In the genomic region with DNA sequence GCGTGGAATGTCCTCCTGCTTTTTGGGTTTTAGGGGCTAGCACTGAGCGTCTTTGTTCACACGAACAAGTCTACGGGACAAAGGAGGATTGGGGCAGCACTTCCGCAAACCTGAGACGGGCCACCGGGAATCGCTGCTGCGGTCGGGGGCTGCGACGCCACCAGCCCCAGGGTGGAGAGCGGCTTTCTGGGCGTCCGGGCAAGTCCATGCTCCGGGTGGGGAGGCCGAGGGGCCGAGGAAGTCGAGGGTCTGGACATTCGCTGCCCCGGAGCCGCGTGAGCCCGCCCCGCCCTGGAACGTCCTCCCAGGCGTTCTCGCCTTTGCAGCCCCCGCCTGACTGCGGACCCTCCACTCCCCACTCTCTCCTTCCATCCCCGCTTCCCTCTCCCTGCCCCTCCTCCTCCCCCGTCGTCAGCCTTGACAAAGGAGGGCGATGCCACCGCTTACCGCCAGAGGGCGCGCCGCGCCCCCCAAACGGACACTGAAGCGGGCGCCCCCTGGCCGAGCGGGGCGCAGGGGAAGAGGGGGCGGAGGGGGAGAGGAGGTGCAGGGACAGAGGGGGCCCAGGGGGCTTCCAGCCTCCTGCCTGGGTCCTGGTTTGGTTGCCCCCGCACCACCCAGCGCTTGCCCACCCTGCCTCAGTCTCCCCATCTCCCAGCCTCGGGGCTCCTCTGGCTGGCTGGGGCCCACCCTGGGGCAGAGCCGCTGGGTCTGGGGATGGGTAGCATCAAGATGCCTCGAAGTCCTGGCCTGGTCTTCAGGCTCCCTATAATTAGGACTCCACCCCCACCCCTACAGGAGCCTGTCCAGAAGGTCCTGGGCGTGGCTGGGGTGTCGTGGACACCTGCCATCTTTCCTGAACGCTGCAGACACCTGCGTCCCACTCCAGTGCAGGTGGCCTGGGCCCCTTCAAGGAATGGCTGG, we compare ENCODE assay signal across 8 cellular contexts. TPM values are rescaled to one million over a fixed set of nuclear protein-coding genes. Genes with fewer than 3 reads are reported as not detected.
DNase-seq lines count a peak whose midpoint lies in the region; ATAC-seq and TF ChIP-seq lines count a peak whose summit lies in the region.

No MANE protein-coding gene starts in this region.

- H3K4me2 ChIP-seq in KMS-11, result no peak overlapping the region

- H3K9me3 ChIP-seq in colonic mucosa (no peaks in the 10 kb centered on the region), left lung (peaks cover 0 to 11% of the 10 kb centered on the region in 2 donors)

- peak; percentile 68 for TF ChIP-seq CTCF in KMS-11 (conservative IDR thresholded peaks at IDR 0.05; ENCODE audit: low read depth, low read length)
- peak; percentile 94 for TF ChIP-seq CTCF in colonic mucosa (IDR thresholded peaks at IDR 0.05)
- peak; percentile 94 to 96 for TF ChIP-seq CTCF in left lung (IDR thresholded peaks at IDR 0.05)

- DNase-seq in Right ventricle myocardium inferior (ENCODE audit: missing footprints) (peak; percentile 76), cardiac septum (ENCODE audit: low spot score) (no peak), colonic mucosa (peak; percentile 72), left lung (peak; percentile 27 to 87)
- DNase-seq in activated CD4-positive, alpha-beta T cell treated with anti-CD3 and anti-CD28 coated beads for 24 hours (ENCODE audit: low read depth in 2 of 2), result peak; percentile 50 to 56
- peak; percentile 50 for DNase-seq in stimulated activated CD4-positive, alpha-beta T cell treated with anti-CD3 and anti-CD28 coated beads, Interleukin-2, amount 100 ng/mL, for 4 hours (ENCODE audit: low read depth)

- peaks cover 31% of the 10 kb centered on the region for H3K27me3 ChIP-seq in KMS-11 (ENCODE audit: insufficient read depth, low read depth)
- no peaks in the 10 kb centered on the region for H3K27me3 ChIP-seq in colonic mucosa
- H3K27me3 ChIP-seq in left lung, result peaks cover 0 to 7% of the 10 kb centered on the region in 2 donors

- no peak overlapping the region for H3K27ac ChIP-seq in KMS-11
- no peak overlapping the region for H3K27ac ChIP-seq in colonic mucosa
- H3K27ac ChIP-seq in left lung, result no peak overlapping the region

- H3K9ac ChIP-seq in KMS-11 (no peak overlapping the region), colonic mucosa (ENCODE audit: low read depth in 2 of 2, low read length in 2 of 2) (peak overlapping the region in 1 of 2 donors; percentile 55)

- H3K4me3 ChIP-seq in KMS-11 (IDR thresholded peaks at IDR 0.05; ENCODE audit: insufficient read depth, low read depth, low read length) (no peak overlapping the region), colonic mucosa (peak overlapping the region; percentile 36), left lung (peak overlapping the region; percentile 23 to 28)

- no peaks in the 10 kb centered on the region for H3K79me2 ChIP-seq in KMS-11 (ENCODE audit: insufficient read depth, low read depth)

- H2AFZ ChIP-seq in KMS-11 (ENCODE audit: low read depth), result no peak overlapping the region

- peak; percentile 81 for ATAC-seq in Right ventricle myocardium inferior
- peak; percentile 92 for ATAC-seq in left lung
- no peak for ATAC-seq in HG03280 (IDR thresholded peaks at IDR 0.05; ENCODE audit: unreplicated experiment)

- no peaks in the 10 kb centered on the region for H3K36me3 ChIP-seq in KMS-11 (ENCODE audit: insufficient read depth)
- H3K36me3 ChIP-seq in colonic mucosa, result no peaks in the 10 kb centered on the region
- no peaks in the 10 kb centered on the region for H3K36me3 ChIP-seq in left lung

- H4K20me1 ChIP-seq in KMS-11 (ENCODE audit: insufficient read depth), result no peaks in the 10 kb centered on the region

- intact Hi-C loops in Right ventricle myocardium inferior (cut with DNase I) (loop anchor here (1.0 kb wide), 1 partner anchor 58 kb away; no protein-coding TSS in a partner anchor), cardiac septum (cut with DNase I) (loop anchor here (1.0 kb wide), 1 partner anchor 59 kb away; no protein-coding TSS in a partner anchor), colonic mucosa (cut with DNase I) (loop anchor here (2.0 kb wide), 1 partner anchor 58 kb away; no protein-coding TSS in a partner anchor), left lung (cut with DNase I) (loop anchor here (2.0 to 10.0 kb wide), 2 partner anchors 54 to 58 kb away; no protein-coding TSS in a partner anchor)

- no peaks in the 10 kb centered on the region for H3K4me1 ChIP-seq in KMS-11 (ENCODE audit: low read depth, poor library complexity, severe bottlenecking)
- H3K4me1 ChIP-seq in colonic mucosa, result peaks cover 3% of the 10 kb centered on the region
- H3K4me1 ChIP-seq in left lung, result peaks cover 0 to 10% of the 10 kb centered on the region in 2 donors

RNA-seq across cellular contexts. Expression of a gene that starts 39.1 kb away (rescaled TPM):
- total RNA-seq in Right ventricle myocardium inferior, result 31.1 TPM
- 41.2 TPM for total RNA-seq in cardiac septum
- total RNA-seq in colonic mucosa, result 100 to 1,000 TPM; 162 to 264 TPM
- 100 to 1,000 TPM; 111 to 120 TPM for total RNA-seq in left lung

RNA-seq across cellular contexts. Expression of a gene that starts 45.7 kb away (rescaled TPM):
- total RNA-seq in Right ventricle myocardium inferior, result not detected
- 0.89 TPM for total RNA-seq in cardiac septum
- under 1 TPM in 1 of 2 donors, not detected in 1; 0.69 TPM for total RNA-seq in colonic mucosa
- total RNA-seq in left lung, result under 1 TPM in 1 of 2 donors, not detected in 1; 0.73 TPM
